ENCODE assay signal across 25 cellular contexts in genomic region chr3:169722715-169723114, GRCh38. TPM values are rescaled to one million over a fixed set of nuclear protein-coding genes. Genes with fewer than 3 reads are reported as not detected.
DNase-seq lines count a peak whose midpoint lies in the region; ATAC-seq, FAIRE-seq and TF ChIP-seq lines count a peak whose summit lies in the region.
"Had no signal": no experiment of that assay in that cellular context is flagged by ENCODE, and none has a peak within 500 bp of the region (broad histone marks: within the 10 kb centered on the region; RNA-seq: fewer than 3 reads in every experiment).

No MANE protein-coding gene starts in this region.

- no TSS peak for BruUV-seq in HepG2 (replicated peaks; lab: Mats Ljungman, UMichigan)
- no TSS peak for BruUV-seq in endothelial cell of umbilical vein (replicated peaks; lab: Mats Ljungman, UMichigan)

- TF ChIP-seq EP300 in HepG2 (IDR thresholded peaks at IDR 0.05; ENCODE audit: low read depth in 2 of 2, low read length in 2 of 2) (no peak), HepG2 (CRISPR knock-in tag; IDR thresholded peaks at IDR 0.05; ENCODE audit: borderline replicate concordance) (no peak)

- H4K20me1 ChIP-seq in HepG2 (ENCODE audit: insufficient read depth, low read length) (no peaks in the 10 kb centered on the region), endothelial cell of umbilical vein (replicated peaks; ENCODE audit: control insufficient read depth, extremely low read depth, insufficient read depth, low read length) (no peaks in the 10 kb centered on the region)
- H4K20me1 ChIP-seq: BLaER1 treated with 17β-estradiol and CSF1 and Interleukin-3, amounts not matched to agents 10 nM and 100 nM had no signal

- no peak for TF ChIP-seq RAD21 in HepG2 (CRISPR knock-in tag; IDR thresholded peaks at IDR 0.05)

- dilution Hi-C loops in endothelial cell of umbilical vein (cut with MboI; ENCODE audit: extremely low pct_ligation_motif_present, low sequenced_read_pairs): no loop called here

- TF ChIP-seq POLR2A in HepG2 (IDR thresholded peaks at IDR 0.05; ENCODE audit: insufficient read depth in 1 of 2, low read depth in 2 of 2, low read length in 2 of 2) (no peak), right lobe of liver (IDR thresholded peaks at IDR 0.05) (no peak), endothelial cell of umbilical vein (IDR thresholded peaks at IDR 0.05; ENCODE audit: low read depth, low read length) (no peak)

- H3K4me3 ChIP-seq in HepG2 (replicated peaks in 1 of 3; ENCODE audit: insufficient read depth in 1 of 3, low read depth in 2 of 3, low read length in 3 of 3) (no peak overlapping the region), right lobe of liver (no peak overlapping the region), endothelial cell of umbilical vein (replicated peaks in 1 of 3; ENCODE audit: insufficient read depth in 1 of 3, low read depth in 1 of 3, low read length in 3 of 3) (no peak overlapping the region)
- H3K4me3 ChIP-seq: A549; BLaER1 treated with 17β-estradiol and CSF1 and Interleukin-3, amounts not matched to agents 10 nM and 100 nM; GM12878; HAP-1 had no signal

- H3K9ac ChIP-seq in HepG2 (ENCODE audit: insufficient read depth, low read depth, low read length): no peak overlapping the region
- H3K9ac ChIP-seq in endothelial cell of umbilical vein (replicated peaks; ENCODE audit: extremely low read depth, insufficient read depth, low read length): no peak overlapping the region
- H3K9ac ChIP-seq: BLaER1 treated with 17β-estradiol and CSF1 and Interleukin-3, amounts not matched to agents 10 nM and 100 nM had no signal

- intact Hi-C loops in HepG2 (cut with micrococcal nuclease; ENCODE audit: unreplicated experiment): no loop called here
- intact Hi-C loops in right lobe of liver (cut with DNase I): no loop called here
- intact Hi-C loops in endothelial cell of umbilical vein (cut with micrococcal nuclease): no loop called here

- H3K4me2 ChIP-seq in HepG2 (ENCODE audit: low read depth, low read length): no peak overlapping the region
- H3K4me2 ChIP-seq in endothelial cell of umbilical vein (ENCODE audit: insufficient read depth, low read length): no peak overlapping the region
- H3K4me2 ChIP-seq: A549; BLaER1 treated with 17β-estradiol and CSF1 and Interleukin-3, amounts not matched to agents 10 nM and 100 nM had no signal

- TF ChIP-seq CTCF in HepG2 (CRISPR knock-in tag; IDR thresholded peaks at IDR 0.05) (no peak), right lobe of liver (IDR thresholded peaks at IDR 0.05) (no peak), endothelial cell of umbilical vein (IDR thresholded peaks at IDR 0.05; ENCODE audit: extremely low read depth in 1 of 2, insufficient read depth in 1 of 2, low read depth in 1 of 2, low read length in 2 of 2) (no peak)

- FAIRE-seq in HepG2 (lab: Jason Lieb, UNC) (no peak), endothelial cell of umbilical vein (lab: Jason Lieb, UNC) (no peak)
- FAIRE-seq: A549, D721Med, GM12878, H54 had no signal

- H3K27me3 ChIP-seq in HepG2 (ENCODE audit: control insufficient read depth in 1 of 2, insufficient read depth in 2 of 2, low read length in 2 of 2): no peaks in the 10 kb centered on the region
- H3K27me3 ChIP-seq in right lobe of liver: no peaks in the 10 kb centered on the region
- H3K27me3 ChIP-seq in endothelial cell of umbilical vein (ENCODE audit: control insufficient read depth in 2 of 2, insufficient read depth in 2 of 2, low read length in 2 of 2): peaks cover 15 to 17% of the 10 kb centered on the region in 2 experiments
- H3K27me3 ChIP-seq: BE2C; BLaER1 treated with 17β-estradiol and CSF1 and Interleukin-3, amounts not matched to agents 10 nM and 100 nM had no signal

- DNase-seq in HepG2 (ENCODE audit: low spot score): no peak
- DNase-seq in right lobe of liver: no peak
- DNase-seq in endothelial cell of umbilical vein (ENCODE audit: low read depth, low spot score): no peak
- DNase-seq in kidney tubule cell (ENCODE audit: low spot score): peak; percentile 58
- DNase-seq in activated CD4-positive, alpha-beta T cell treated with anti-CD3 and anti-CD28 coated beads, Interleukin-2, amount 50 U/mL, for 4 hours: no peak
- DNase-seq: 8988T; ACHN; AML-193; BE2C; CD4-positive, alpha-beta T cell; CD8-positive, alpha-beta memory T cell; DMS 273 treated with DMSO at 0.1 percent for 48 hours; DMS79; EL; GDM1; GOT3 had no signal

- no peak for ATAC-seq in HepG2
- ATAC-seq in right lobe of liver: no peak
- no peak for ATAC-seq in HG03175 (IDR thresholded peaks at IDR 0.05; ENCODE audit: unreplicated experiment)
- ATAC-seq in HG03571 (IDR thresholded peaks at IDR 0.05; ENCODE audit: unreplicated experiment): no peak
- ATAC-seq: A549, GM12878 had no signal

- H3K79me2 ChIP-seq in HepG2 (ENCODE audit: insufficient read depth, low read length) (no peaks in the 10 kb centered on the region), endothelial cell of umbilical vein (ENCODE audit: control insufficient read depth, insufficient read depth, low read length) (no peaks in the 10 kb centered on the region)

- POLR2A ChIA-PET in HepG2 (lab: Yijun Ruan, JAX) (no interaction called here), endothelial cell of umbilical vein (lab: Charles Lee) (no interaction called here)

- no peaks in the 10 kb centered on the region for H3K36me3 ChIP-seq in HepG2 (replicated peaks in 1 of 2; ENCODE audit: control insufficient read depth in 1 of 2, insufficient read depth in 2 of 2, low read length in 2 of 2)
- H3K36me3 ChIP-seq in right lobe of liver: no peaks in the 10 kb centered on the region
- H3K36me3 ChIP-seq in endothelial cell of umbilical vein (ENCODE audit: control insufficient read depth in 2 of 2, extremely low read depth in 1 of 2, insufficient read depth in 2 of 2, low read length in 2 of 2): no peaks in the 10 kb centered on the region
- H3K36me3 ChIP-seq: BE2C; BLaER1 treated with 17β-estradiol and CSF1 and Interleukin-3, amounts not matched to agents 10 nM and 100 nM; HAP-1 had no signal

- H2AFZ ChIP-seq in HepG2 (ENCODE audit: low read length) (no peak overlapping the region), endothelial cell of umbilical vein (ENCODE audit: low read depth, low read length) (no peak overlapping the region)

- H3K27ac ChIP-seq in HepG2 (ENCODE audit: extremely low read length, insufficient read depth, low read length): no peak overlapping the region
- H3K27ac ChIP-seq in right lobe of liver: no peak overlapping the region
- no peak overlapping the region for H3K27ac ChIP-seq in endothelial cell of umbilical vein (ENCODE audit: insufficient read depth, low read depth, low read length)
- H3K27ac ChIP-seq: A549; BLaER1 treated with 17β-estradiol and CSF1 and Interleukin-3, amounts not matched to agents 10 nM and 100 nM had no signal

- in situ Hi-C loops in HepG2 (cut with HindIII; ENCODE audit: extremely low pct_ligation_motif_present, low pct_unique_long_range_greater_than_20kb): no loop called here

- no peaks in the 10 kb centered on the region for H3K4me1 ChIP-seq in HepG2 (ENCODE audit: insufficient read depth, low read length)
- no peaks in the 10 kb centered on the region for H3K4me1 ChIP-seq in right lobe of liver
- no peaks in the 10 kb centered on the region for H3K4me1 ChIP-seq in endothelial cell of umbilical vein (ENCODE audit: control insufficient read depth, extremely low read depth, insufficient read depth, low read length)
- H3K4me1 ChIP-seq: A549, BE2C, HAP-1 had no signal

- CTCF ChIA-PET in HepG2 (lab: Yijun Ruan, JAX; ENCODE audit: low intra/inter-chr PET ratio, low total read pairs) (no interaction called here), endothelial cell of umbilical vein (lab: Charles Lee) (interaction anchor here (1.2 to 1.7 kb wide), 2 partner anchors 21 to 23 kb away, joined by 4 read pairs; no protein-coding TSS in a partner anchor)

- no peaks in the 10 kb centered on the region for H3K9me1 ChIP-seq in endothelial cell of umbilical vein (replicated peaks; ENCODE audit: control insufficient read depth, extremely low read depth, insufficient read depth, low read length)

- H3K9me3 ChIP-seq in HepG2 (ENCODE audit: low read length): no peaks in the 10 kb centered on the region
- H3K9me3 ChIP-seq in right lobe of liver: no peaks in the 10 kb centered on the region
- no peaks in the 10 kb centered on the region for H3K9me3 ChIP-seq in endothelial cell of umbilical vein (replicated peaks; ENCODE audit: control insufficient read depth, insufficient read depth, low read length)
- H3K9me3 ChIP-seq: A549; BE2C; BLaER1 treated with 17β-estradiol and CSF1 and Interleukin-3, amounts not matched to agents 10 nM and 100 nM; HAP-1 had no signal

RNA-seq across cellular contexts. Expression of gene TERC, which starts 42.1 kb away (rescaled TPM):
- total RNA-seq in HepG2 (2016; rRNA removed; fragmentation: Illumina TruSeq; extraction: Trizol): 8.4 and 74.6 TPM in 2 replicates
- total RNA-seq in HepG2 (2016; cell fraction: cytosol; rRNA removed; fragmentation: Illumina TruSeq; extraction: Trizol; ENCODE audit: low read depth): 1,250 and 1,324 TPM in 2 replicates
- total RNA-seq in HepG2 (2016; cell fraction: insoluble cytoplasmic fraction; rRNA removed; fragmentation: Illumina TruSeq; extraction: Trizol): 7.8 and 74.2 TPM in 2 replicates
- 139 and 180 TPM in 2 replicates for total RNA-seq in HepG2 (2016; cell fraction: membrane; rRNA removed; fragmentation: Illumina TruSeq; extraction: Trizol)
- total RNA-seq in HepG2 (2016; cell fraction: nucleus; rRNA removed; fragmentation: Illumina TruSeq; extraction: Trizol): 220 and 224 TPM in 2 replicates
- polyA plus RNA-seq in HepG2 (2011; rRNA removed): 1.3 and 2.9 TPM in 2 replicates
- polyA plus RNA-seq in HepG2 (2011; cell fraction: cytosol; rRNA removed): 0.36 and 3.5 TPM in 2 replicates
- 54.4 and 69.0 TPM in 2 replicates for polyA plus RNA-seq in HepG2 (2011; cell fraction: nucleus; rRNA removed)
- 0.50 TPM in 1 of 2 replicates, not detected in the other for polyA plus RNA-seq in HepG2 (2012)
- 2.4 and 2.5 TPM in 2 replicates for polyA plus RNA-seq in HepG2 (2016; cell fraction: cytosol; fragmentation: Illumina TruSeq; extraction: Trizol; ENCODE audit: low read depth)
- polyA plus RNA-seq in HepG2 (2016; cell fraction: insoluble cytoplasmic fraction; fragmentation: Illumina TruSeq; extraction: Trizol; ENCODE audit: low read depth): not detected in 2 replicates
- not detected in 2 replicates for polyA plus RNA-seq in HepG2 (2016; cell fraction: membrane; fragmentation: Illumina TruSeq; extraction: Trizol; ENCODE audit: low read depth)
- polyA plus RNA-seq in HepG2 (2016; cell fraction: nucleus; fragmentation: Illumina TruSeq; extraction: Trizol; ENCODE audit: insufficient read depth, low read depth): 1.3 TPM in 1 of 2 replicates, not detected in the other
- polyA minus RNA-seq in HepG2 (2011; rRNA and poly(A)+ RNA removed; ENCODE audit: low replicate concordance): 114 and 221 TPM in 2 replicates
- polyA minus RNA-seq in HepG2 (2011; cell fraction: cytosol; rRNA and poly(A)+ RNA removed): 95.9 and 129 TPM in 2 replicates
- 257 and 332 TPM in 2 replicates for polyA minus RNA-seq in HepG2 (2011; cell fraction: nucleus; rRNA and poly(A)+ RNA removed)
- total RNA-seq in right lobe of liver: 100 to 1,000 TPM in 2 of 6 experiments, 1 to 10 TPM in 1, not detected in 3; 1.5 to 127 (median 119) TPM
- total RNA-seq in endothelial cell of umbilical vein: 6.1 and 10.0 TPM in 2 replicates
- polyA plus RNA-seq in endothelial cell of umbilical vein: 2.6 TPM in 2 replicates
- 0.37 and 1.4 TPM in 2 replicates for polyA plus RNA-seq in endothelial cell of umbilical vein (2011; cell fraction: cytosol; rRNA removed)
- polyA plus RNA-seq in endothelial cell of umbilical vein (2011; cell fraction: nucleus; rRNA removed): 3.4 and 3.7 TPM in 2 replicates
- polyA plus RNA-seq in endothelial cell of umbilical vein (2012): 1.3 TPM in 1 of 2 replicates, not detected in the other
- 5.8 and 15.0 TPM in 2 replicates for polyA minus RNA-seq in endothelial cell of umbilical vein
- 291 TPM for polyA minus RNA-seq in endothelial cell of umbilical vein (2011; cell fraction: cytosol; rRNA and poly(A)+ RNA removed)
- polyA minus RNA-seq in endothelial cell of umbilical vein (2011; cell fraction: nucleus; rRNA and poly(A)+ RNA removed): 76.2 and 98.7 TPM in 2 replicates

RNA-seq across cellular contexts. Expression of gene ACTRT3, which starts 46.6 kb away (rescaled TPM):
- total RNA-seq in HepG2 (2016; rRNA removed; fragmentation: Illumina TruSeq; extraction: Trizol): 0.97 and 1.1 TPM in 2 replicates
- 0.18 TPM in 1 of 2 replicates, not detected in the other for total RNA-seq in HepG2 (2016; cell fraction: cytosol; rRNA removed; fragmentation: Illumina TruSeq; extraction: Trizol; ENCODE audit: low read depth)
- total RNA-seq in HepG2 (2016; cell fraction: insoluble cytoplasmic fraction; rRNA removed; fragmentation: Illumina TruSeq; extraction: Trizol): 1.0 and 1.5 TPM in 2 replicates
- 0.80 and 0.90 TPM in 2 replicates for total RNA-seq in HepG2 (2016; cell fraction: membrane; rRNA removed; fragmentation: Illumina TruSeq; extraction: Trizol)
- 0.88 and 1.0 TPM in 2 replicates for total RNA-seq in HepG2 (2016; cell fraction: nucleus; rRNA removed; fragmentation: Illumina TruSeq; extraction: Trizol)
- 0.42 and 0.47 TPM in 2 replicates for polyA plus RNA-seq in HepG2 (2011; rRNA removed)
- polyA plus RNA-seq in HepG2 (2011; cell fraction: cytosol; rRNA removed): 0.24 and 0.41 TPM in 2 replicates
- 0.32 and 0.35 TPM in 2 replicates for polyA plus RNA-seq in HepG2 (2011; cell fraction: nucleus; rRNA removed)
- polyA plus RNA-seq in HepG2 (2012): 0.44 and 0.47 TPM in 2 replicates
- polyA plus RNA-seq in HepG2 (2016; cell fraction: cytosol; fragmentation: Illumina TruSeq; extraction: Trizol; ENCODE audit: low read depth): 0.10 and 0.23 TPM in 2 replicates
- polyA plus RNA-seq in HepG2 (2016; cell fraction: insoluble cytoplasmic fraction; fragmentation: Illumina TruSeq; extraction: Trizol; ENCODE audit: low read depth): 1.4 and 1.7 TPM in 2 replicates
- polyA plus RNA-seq in HepG2 (2016; cell fraction: membrane; fragmentation: Illumina TruSeq; extraction: Trizol; ENCODE audit: low read depth): 0.24 and 0.34 TPM in 2 replicates
- 0.53 and 0.83 TPM in 2 replicates for polyA plus RNA-seq in HepG2 (2016; cell fraction: nucleus; fragmentation: Illumina TruSeq; extraction: Trizol; ENCODE audit: insufficient read depth, low read depth)
- 2.0 and 4.0 TPM in 2 replicates for polyA minus RNA-seq in HepG2 (2011; rRNA and poly(A)+ RNA removed; ENCODE audit: low replicate concordance)
- polyA minus RNA-seq in HepG2 (2011; cell fraction: cytosol; rRNA and poly(A)+ RNA removed): 0.40 TPM in 1 of 2 replicates, not detected in the other
- 0.77 and 1.2 TPM in 2 replicates for polyA minus RNA-seq in HepG2 (2011; cell fraction: nucleus; rRNA and poly(A)+ RNA removed)
- total RNA-seq in right lobe of liver: 1 to 10 TPM; 1.1 to 2.3 (median 1.6) TPM
- total RNA-seq in endothelial cell of umbilical vein: 3.3 and 5.1 TPM in 2 replicates
- 2.1 and 2.6 TPM in 2 replicates for polyA plus RNA-seq in endothelial cell of umbilical vein
- 1.7 and 2.3 TPM in 2 replicates for polyA plus RNA-seq in endothelial cell of umbilical vein (2011; cell fraction: cytosol; rRNA removed)
- polyA plus RNA-seq in endothelial cell of umbilical vein (2011; cell fraction: nucleus; rRNA removed): 1.1 and 1.4 TPM in 2 replicates
- 2.6 and 3.3 TPM in 2 replicates for polyA plus RNA-seq in endothelial cell of umbilical vein (2012)
- 3.6 and 3.9 TPM in 2 replicates for polyA minus RNA-seq in endothelial cell of umbilical vein
- 2.4 TPM for polyA minus RNA-seq in endothelial cell of umbilical vein (2011; cell fraction: cytosol; rRNA and poly(A)+ RNA removed)
- polyA minus RNA-seq in endothelial cell of umbilical vein (2011; cell fraction: nucleus; rRNA and poly(A)+ RNA removed): 0.77 and 1.1 TPM in 2 replicates
- total RNA-seq: CD4-positive, alpha-beta T cell had no signal

RNA-seq across cellular contexts. Expression of gene MYNN, which starts 50.5 kb away (rescaled TPM):
- total RNA-seq in HepG2 (2016; rRNA removed; fragmentation: Illumina TruSeq; extraction: Trizol): 17.6 and 23.7 TPM in 2 replicates
- 3.2 and 3.3 TPM in 2 replicates for total RNA-seq in HepG2 (2016; cell fraction: cytosol; rRNA removed; fragmentation: Illumina TruSeq; extraction: Trizol; ENCODE audit: low read depth)
- total RNA-seq in HepG2 (2016; cell fraction: insoluble cytoplasmic fraction; rRNA removed; fragmentation: Illumina TruSeq; extraction: Trizol): 15.9 and 24.4 TPM in 2 replicates
- 7.9 and 9.4 TPM in 2 replicates for total RNA-seq in HepG2 (2016; cell fraction: membrane; rRNA removed; fragmentation: Illumina TruSeq; extraction: Trizol)
- total RNA-seq in HepG2 (2016; cell fraction: nucleus; rRNA removed; fragmentation: Illumina TruSeq; extraction: Trizol): 16.4 and 19.9 TPM in 2 replicates
- 8.7 and 10.4 TPM in 2 replicates for polyA plus RNA-seq in HepG2 (2011; rRNA removed)
- 3.4 and 4.8 TPM in 2 replicates for polyA plus RNA-seq in HepG2 (2011; cell fraction: cytosol; rRNA removed)
- 7.6 and 7.8 TPM in 2 replicates for polyA plus RNA-seq in HepG2 (2011; cell fraction: nucleus; rRNA removed)
- 8.0 and 8.3 TPM in 2 replicates for polyA plus RNA-seq in HepG2 (2012)
- 1.8 TPM in 2 replicates for polyA plus RNA-seq in HepG2 (2016; cell fraction: cytosol; fragmentation: Illumina TruSeq; extraction: Trizol; ENCODE audit: low read depth)
- 14.0 and 15.4 TPM in 2 replicates for polyA plus RNA-seq in HepG2 (2016; cell fraction: insoluble cytoplasmic fraction; fragmentation: Illumina TruSeq; extraction: Trizol; ENCODE audit: low read depth)
- 3.1 and 3.5 TPM in 2 replicates for polyA plus RNA-seq in HepG2 (2016; cell fraction: membrane; fragmentation: Illumina TruSeq; extraction: Trizol; ENCODE audit: low read depth)
- polyA plus RNA-seq in HepG2 (2016; cell fraction: nucleus; fragmentation: Illumina TruSeq; extraction: Trizol; ENCODE audit: insufficient read depth, low read depth): 18.9 and 19.7 TPM in 2 replicates
- polyA minus RNA-seq in HepG2 (2011; rRNA and poly(A)+ RNA removed; ENCODE audit: low replicate concordance): 5.0 and 6.9 TPM in 2 replicates
- polyA minus RNA-seq in HepG2 (2011; cell fraction: cytosol; rRNA and poly(A)+ RNA removed): 10.0 and 11.1 TPM in 2 replicates
- 38.5 and 43.5 TPM in 2 replicates for polyA minus RNA-seq in HepG2 (2011; cell fraction: nucleus; rRNA and poly(A)+ RNA removed)
- total RNA-seq in right lobe of liver: 1 to 10 TPM; 5.6 to 6.7 (median 5.9) TPM
- total RNA-seq in endothelial cell of umbilical vein: 11.7 and 12.7 TPM in 2 replicates
- 5.5 and 7.1 TPM in 2 replicates for polyA plus RNA-seq in endothelial cell of umbilical vein
- 10.6 and 11.2 TPM in 2 replicates for polyA plus RNA-seq in endothelial cell of umbilical vein (2011; cell fraction: cytosol; rRNA removed)
- 18.9 and 25.3 TPM in 2 replicates for polyA plus RNA-seq in endothelial cell of umbilical vein (2011; cell fraction: nucleus; rRNA removed)
- polyA plus RNA-seq in endothelial cell of umbilical vein (2012): 11.7 and 12.4 TPM in 2 replicates
- polyA minus RNA-seq in endothelial cell of umbilical vein: 11.0 and 12.7 TPM in 2 replicates
- 10.3 TPM for polyA minus RNA-seq in endothelial cell of umbilical vein (2011; cell fraction: cytosol; rRNA and poly(A)+ RNA removed)
- 17.5 and 24.7 TPM in 2 replicates for polyA minus RNA-seq in endothelial cell of umbilical vein (2011; cell fraction: nucleus; rRNA and poly(A)+ RNA removed)

RNA-seq across cellular contexts. Expression of gene MECOM, which starts 59.2 kb away (rescaled TPM):
- 0.17 and 0.18 TPM in 2 replicates for total RNA-seq in HepG2 (2016; rRNA removed; fragmentation: Illumina TruSeq; extraction: Trizol)
- 0.09 TPM in 1 of 2 replicates, not detected in the other for total RNA-seq in HepG2 (2016; cell fraction: cytosol; rRNA removed; fragmentation: Illumina TruSeq; extraction: Trizol; ENCODE audit: low read depth)
- 0.10 and 0.15 TPM in 2 replicates for total RNA-seq in HepG2 (2016; cell fraction: insoluble cytoplasmic fraction; rRNA removed; fragmentation: Illumina TruSeq; extraction: Trizol)
- total RNA-seq in HepG2 (2016; cell fraction: membrane; rRNA removed; fragmentation: Illumina TruSeq; extraction: Trizol): 0.06 and 0.07 TPM in 2 replicates
- total RNA-seq in HepG2 (2016; cell fraction: nucleus; rRNA removed; fragmentation: Illumina TruSeq; extraction: Trizol): 0.31 and 0.41 TPM in 2 replicates
- 0.04 and 0.29 TPM in 2 replicates for polyA plus RNA-seq in HepG2 (2011; rRNA removed)
- 0.03 and 0.08 TPM in 2 replicates for polyA plus RNA-seq in HepG2 (2011; cell fraction: cytosol; rRNA removed)
- polyA plus RNA-seq in HepG2 (2011; cell fraction: nucleus; rRNA removed): 0.05 and 0.10 TPM in 2 replicates
- 0.05 TPM in 1 of 2 replicates, not detected in the other for polyA plus RNA-seq in HepG2 (2012)
- polyA plus RNA-seq in HepG2 (2016; cell fraction: cytosol; fragmentation: Illumina TruSeq; extraction: Trizol; ENCODE audit: low read depth): not detected in 2 replicates
- 0.08 and 0.10 TPM in 2 replicates for polyA plus RNA-seq in HepG2 (2016; cell fraction: insoluble cytoplasmic fraction; fragmentation: Illumina TruSeq; extraction: Trizol; ENCODE audit: low read depth)
- 0.03 TPM in 1 of 2 replicates, not detected in the other for polyA plus RNA-seq in HepG2 (2016; cell fraction: membrane; fragmentation: Illumina TruSeq; extraction: Trizol; ENCODE audit: low read depth)
- polyA plus RNA-seq in HepG2 (2016; cell fraction: nucleus; fragmentation: Illumina TruSeq; extraction: Trizol; ENCODE audit: insufficient read depth, low read depth): 0.20 and 0.21 TPM in 2 replicates
- 37.6 TPM in 1 of 2 replicates, not detected in the other for polyA minus RNA-seq in HepG2 (2011; rRNA and poly(A)+ RNA removed; ENCODE audit: low replicate concordance)
- 0.35 TPM in 1 of 2 replicates, not detected in the other for polyA minus RNA-seq in HepG2 (2011; cell fraction: cytosol; rRNA and poly(A)+ RNA removed)
- polyA minus RNA-seq in HepG2 (2011; cell fraction: nucleus; rRNA and poly(A)+ RNA removed): 0.62 and 0.77 TPM in 2 replicates
- total RNA-seq in right lobe of liver: 1 to 10 TPM; 1.1 to 2.9 (median 1.8) TPM
- 117 and 123 TPM in 2 replicates for total RNA-seq in endothelial cell of umbilical vein
- polyA plus RNA-seq in endothelial cell of umbilical vein: 24.0 and 29.0 TPM in 2 replicates
- polyA plus RNA-seq in endothelial cell of umbilical vein (2011; cell fraction: cytosol; rRNA removed): 28.8 and 29.8 TPM in 2 replicates
- polyA plus RNA-seq in endothelial cell of umbilical vein (2011; cell fraction: nucleus; rRNA removed): 110 and 114 TPM in 2 replicates
- 52.5 and 57.5 TPM in 2 replicates for polyA plus RNA-seq in endothelial cell of umbilical vein (2012)
- 190 and 213 TPM in 2 replicates for polyA minus RNA-seq in endothelial cell of umbilical vein
- 5.3 TPM for polyA minus RNA-seq in endothelial cell of umbilical vein (2011; cell fraction: cytosol; rRNA and poly(A)+ RNA removed)
- polyA minus RNA-seq in endothelial cell of umbilical vein (2011; cell fraction: nucleus; rRNA and poly(A)+ RNA removed): 447 and 494 TPM in 2 replicates
- total RNA-seq: CD4-positive, alpha-beta T cell; CD8-positive, alpha-beta memory T cell had no signal
- polyA plus RNA-seq: CD14-positive monocyte; CD8-positive, alpha-beta memory T cell; GM12878 had no signal
